In the genomic region with DNA sequence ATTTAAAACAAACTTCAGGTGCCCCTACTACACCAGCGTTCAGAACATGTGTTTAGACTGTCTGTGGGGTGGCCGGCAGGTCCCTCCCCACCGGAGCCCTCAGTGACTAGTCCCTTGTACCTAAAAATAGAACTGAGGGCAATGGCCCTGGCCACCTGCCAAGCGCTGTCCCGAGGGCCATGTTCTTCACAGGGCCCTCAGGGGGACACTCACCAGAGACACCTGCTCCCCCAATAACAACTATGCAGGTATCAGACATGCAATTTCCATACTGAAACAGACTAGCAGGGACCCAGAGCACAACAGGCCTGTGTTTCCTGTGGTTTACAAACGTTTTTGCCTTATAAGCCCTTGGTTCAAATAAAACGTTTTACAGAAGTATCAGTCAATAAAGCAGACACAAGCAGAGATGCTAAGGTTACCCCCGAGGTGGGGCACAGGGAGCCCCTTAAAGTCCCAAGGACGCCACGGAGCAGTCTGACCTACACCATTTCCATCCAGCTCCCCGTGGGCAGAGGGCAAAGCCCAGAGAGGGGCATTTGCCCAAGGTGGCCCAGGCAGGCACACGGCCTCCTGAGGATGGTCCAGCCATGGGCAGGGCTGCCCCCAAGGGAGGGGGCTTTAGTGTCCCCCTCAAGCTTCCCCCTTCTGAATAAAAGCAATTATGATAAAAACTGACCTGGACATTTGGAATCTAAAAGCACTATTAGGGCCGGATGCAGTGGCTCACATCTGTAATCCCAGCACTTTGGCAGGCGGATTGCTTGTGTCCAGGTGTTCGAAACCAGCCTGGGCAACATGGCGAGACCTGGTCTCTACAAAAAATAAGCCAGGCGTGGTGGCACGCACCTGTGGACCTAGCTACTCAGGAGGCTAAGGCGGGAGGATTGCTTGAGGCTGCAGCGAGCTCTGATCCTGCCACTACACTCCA, we compare ENCODE assay signal across 11 cellular contexts. TPM values are rescaled to one million over a fixed set of nuclear protein-coding genes. Genes with fewer than 3 reads are reported as not detected.
A peak's percentile ranks its signal among the peaks of the same experiment; 100 is the strongest.
DNase-seq lines count a peak whose midpoint lies in the region; ATAC-seq, FAIRE-seq and TF ChIP-seq lines count a peak whose summit lies in the region.
"Had no signal": no experiment of that assay in that cellular context is flagged by ENCODE, and none has a peak within 500 bp of the region (broad histone marks: within the 10 kb centered on the region; RNA-seq: fewer than 3 reads in every experiment).

No MANE protein-coding gene starts in this region.

- H3K18ac ChIP-seq in H1 (ENCODE audit: extremely low read depth, low read length), result no peak overlapping the region; the same call in 1 of the 2 replicates

- H2BK20ac ChIP-seq in H1 (ENCODE audit: low read length), result peak overlapping the region; percentile 48; the same call in 1 of the 2 replicates

- no peak overlapping the region for H2AK5ac ChIP-seq in H1 (ENCODE audit: low read depth, low read length)

- H3K9me3 ChIP-seq in HUES48 (ENCODE audit: control insufficient read depth, insufficient read depth, low read length) (no peaks in the 10 kb centered on the region), H1 (ENCODE audit: insufficient read depth in 2 of 2, low read depth in 1 of 2, low read length in 1 of 2) (no peaks in the 10 kb centered on the region), aorta (ENCODE audit: control insufficient read depth, low read length) (no peaks in the 10 kb centered on the region)
- H3K9me3 ChIP-seq: A549 had no signal

- H3K9ac ChIP-seq in HUES48 (ENCODE audit: low read depth, low read length) (no peak overlapping the region), H1 (replicated peaks in 1 of 4; ENCODE audit: extremely low read depth in 1 of 4, low read depth in 3 of 4, low read length in 3 of 4) (no peak overlapping the region)

- H3K56ac ChIP-seq in H1 (replicated peaks; ENCODE audit: insufficient read length, low read depth, low read length), result no peak overlapping the region

- ATAC-seq in aorta (ENCODE audit: low FRiP score), result peak; percentile 6
- no peak for ATAC-seq in GM21360 (IDR thresholded peaks at IDR 0.05; ENCODE audit: unreplicated experiment)
- ATAC-seq: activated naive CD4-positive, alpha-beta T cell treated with anti-CD3 and anti-CD28 coated beads, Interleukin-2, amount 50 U/mL, for 72 hours; T-cell had no signal

- 84% methylated on average over 20 of the region's 20 CpGs; no CpG with 5 or more reads in 1 of the 2 experiments for WGBS in H1 (ENCODE audit: extremely low coverage in 1 of 2, insufficient coverage in 1 of 2, insufficient read length in 1 of 2, insufficient replicate concordance in 2 of 2, low coverage in 1 of 2, low lambda C conversion rate in 2 of 2, missing lambda C conversion rate in 1 of 2), 2 experiments
- WGBS in aorta, 2 donors, result 68% methylated on average over 20 of the region's 20 CpGs

- H3K23ac ChIP-seq in H1 (ENCODE audit: insufficient read length), result no peak overlapping the region

- TF ChIP-seq POLR2A in H1 (IDR thresholded peaks at IDR 0.05; ENCODE audit: control extremely low read depth in 1 of 2, low read depth in 2 of 2, low read length in 2 of 2) (no peak), H54 (IDR thresholded peaks at IDR 0.05; ENCODE audit: low read depth, low read length) (no peak)

- no peaks in the 10 kb centered on the region for H3K79me2 ChIP-seq in H1 (ENCODE audit: control insufficient read depth in 1 of 2, insufficient read depth in 2 of 2, low read length in 2 of 2)

- no peak overlapping the region for H4K8ac ChIP-seq in H1 (ENCODE audit: extremely low read depth, insufficient read depth, low read length)

- H3K4me3 ChIP-seq in HUES48 (ENCODE audit: low read depth, low read length) (no peak overlapping the region), H1 (ENCODE audit: extremely low read depth in 1 of 4, insufficient read depth in 2 of 4, low read depth in 3 of 4, low read length in 4 of 4) (no peak overlapping the region), aorta (ENCODE audit: low read length in 2 of 2) (no peak overlapping the region)
- H3K4me3 ChIP-seq: A549 had no signal

- peak overlapping the region; percentile 59 for H3K27ac ChIP-seq in HUES48 (ENCODE audit: low read depth, low read length)
- no peak overlapping the region for H3K27ac ChIP-seq in H1 (ENCODE audit: low read depth, low read length)
- no peak overlapping the region for H3K27ac ChIP-seq in aorta (ENCODE audit: low read depth in 1 of 2, low read length in 2 of 2)
- H3K27ac ChIP-seq: A549 had no signal

- DNase-seq in NCI-H2227 (lab: John Stamatoyannopoulos, UW; ENCODE audit: unreplicated experiment), result peak; percentile 28
- no peak for DNase-seq in NCI-H2227 treated with DMSO at 0.1 percent for 48 hours (lab: John Stamatoyannopoulos, UW)
- no peak for DNase-seq in H1 (ENCODE audit: low read depth in 1 of 2, low spot score in 2 of 2)
- peak in 1 of 2 donors; percentile 79 for DNase-seq in aorta
- no peak for DNase-seq in H54 (ENCODE audit: insufficient read length, low spot score)
- DNase-seq in NOMO-1 treated with dmso at 0.1 percent for 144 hours (lab: John Stamatoyannopoulos, UW; ENCODE audit: unreplicated experiment), result no peak
- DNase-seq: T-cell had no signal

- H3K4me1 ChIP-seq in HUES48 (ENCODE audit: control insufficient read depth, insufficient read depth, low read length) (peaks cover 9% of the 10 kb centered on the region), H1 (replicated peaks in 1 of 4; ENCODE audit: control insufficient read depth in 3 of 4, insufficient read depth in 4 of 4, low read length in 3 of 4) (peaks cover 3 to 21% (median 7%) of the 10 kb centered on the region in 4 experiments), aorta (ENCODE audit: control insufficient read depth in 1 of 2, insufficient read depth in 2 of 2, low read length in 2 of 2) (no peaks in the 10 kb centered on the region)
- H3K4me1 ChIP-seq: A549 had no signal

- no peak for FAIRE-seq in H1 (lab: Jason Lieb, UNC)
- no peak for FAIRE-seq in H54 (lab: Jason Lieb, UNC)
- FAIRE-seq: A549 had no signal

- no peak overlapping the region for H4K5ac ChIP-seq in H1 (ENCODE audit: insufficient read length, low read depth, low read length)

- H2BK12ac ChIP-seq in H1 (ENCODE audit: low read depth, low read length), result 0 out of 2 replicates have a peak overlapping the region, but pooled peaks have one; percentile 39

- POLR2A ChIA-PET in H1 (lab: Charles Lee; ENCODE audit: partially characterized antibody), result interaction anchor here (0.6 to 1.9 kb wide), 4 partner anchors 10 to 562 kb away, joined by 3 to 4 read pairs (median 4); no protein-coding TSS in a partner anchor

- no peak for TF ChIP-seq RAD21 in H1 (IDR thresholded peaks at IDR 0.05 in 1 of 2, conservative IDR thresholded peaks at IDR 0.05 in 1 of 2; ENCODE audit: low read depth in 2 of 2, low read length in 2 of 2)

- H3K4ac ChIP-seq in H1 (replicated peaks; ENCODE audit: insufficient read length, low read depth, low read length), result no peak overlapping the region

- CTCF ChIA-PET in H1 (lab: Charles Lee; ENCODE audit: partially characterized antibody), result no interaction called here

- H3K14ac ChIP-seq in H1 (ENCODE audit: insufficient read length), result no peak overlapping the region

- H3K27me3 ChIP-seq in HUES48 (ENCODE audit: control insufficient read depth, insufficient read depth, low read length) (no peaks in the 10 kb centered on the region), H1 (replicated peaks in 1 of 4; ENCODE audit: control insufficient read depth in 3 of 4, extremely low read depth in 1 of 4, insufficient read depth in 3 of 4, low read length in 3 of 4) (no peaks in the 10 kb centered on the region), aorta (ENCODE audit: control insufficient read depth in 1 of 2, insufficient read depth in 2 of 2, low read length in 1 of 2) (no peaks in the 10 kb centered on the region)

- intact Hi-C loops in aorta (cut with DNase I), result no loop called here

- H2BK15ac ChIP-seq in H1 (ENCODE audit: low read length), result no peak overlapping the region

- TF ChIP-seq EP300 in H1 (IDR thresholded peaks at IDR 0.05; ENCODE audit: borderline replicate concordance in 1 of 2, low read depth in 2 of 2, low read length in 2 of 2), result no peak

- H2BK5ac ChIP-seq in H1 (ENCODE audit: low read depth, low read length), result no peak overlapping the region

- H2BK120ac ChIP-seq in H1 (replicated peaks; ENCODE audit: low read depth, low read length), result no peak overlapping the region

- H4K91ac ChIP-seq in H1 (replicated peaks; ENCODE audit: insufficient read length, low read length), result no peak overlapping the region

- H2AFZ ChIP-seq in H1 (ENCODE audit: low read length), result no peak overlapping the region

- no peak overlapping the region for H3K4me2 ChIP-seq in H1 (ENCODE audit: insufficient read depth in 1 of 2, low read depth in 2 of 2, low read length in 2 of 2)
- H3K4me2 ChIP-seq: A549 had no signal

- no peaks in the 10 kb centered on the region for H4K20me1 ChIP-seq in H1 (replicated peaks in 1 of 2; ENCODE audit: control insufficient read depth in 1 of 2, insufficient read depth in 2 of 2, low read length in 2 of 2)

- H3K79me1 ChIP-seq in H1 (ENCODE audit: low read depth, low read length), result no peaks in the 10 kb centered on the region

- H3K36me3 ChIP-seq in HUES48 (ENCODE audit: control insufficient read depth, insufficient read depth, low read length), result no peaks in the 10 kb centered on the region
- no peaks in the 10 kb centered on the region for H3K36me3 ChIP-seq in H1 (ENCODE audit: control insufficient read depth in 2 of 4, insufficient read depth in 4 of 4, low read length in 3 of 4)
- H3K36me3 ChIP-seq in aorta (ENCODE audit: control insufficient read depth in 1 of 2, insufficient read depth in 2 of 2, low read length in 1 of 2), result no peaks in the 10 kb centered on the region

- no peaks in the 10 kb centered on the region for H3K23me2 ChIP-seq in H1 (ENCODE audit: low read depth, low read length)

- no peak for TF ChIP-seq CTCF in H1 (IDR thresholded peaks at IDR 0.05; ENCODE audit: control extremely low read depth in 1 of 3, insufficient read depth in 1 of 3, low read depth in 1 of 3, low read length in 3 of 3)

RNA-seq across cellular contexts. Expression of a gene that starts 0.9 kb away (rescaled TPM):
- total RNA-seq in H1 (2021; fragmentation: NEBNext Ultra II Directional; extraction: Animal tissue kit (Norgen Biotek cat#: 25700)), result 0.23 and 0.35 TPM in 2 replicates
- polyA plus RNA-seq in H1 (2011; rRNA removed) (0.14 and 0.19 TPM in 2 replicates), aorta (under 1 TPM; 0.20 to 0.63 TPM)
- 0.32 TPM for polyA plus RNA-seq in H1 (2011; cell fraction: cytosol; rRNA removed)
- polyA plus RNA-seq in H1 (2011; cell fraction: nucleus; rRNA removed), result 0.76 TPM
- 0.34 to 1.0 TPM (median 0.48 TPM) in 4 replicates for polyA plus RNA-seq in H1 (2012, experiment 1 of 2)
- polyA plus RNA-seq in H1 (2012, experiment 2 of 2), result 0.05 TPM
- 0.24 TPM for polyA plus RNA-seq in H1 (2013, experiment 1 of 2)
- polyA plus RNA-seq in H1 (2013, experiment 2 of 2), result 0.18 TPM
- polyA minus RNA-seq in H1 (2011; rRNA and poly(A)+ RNA removed), result 0.50 and 1.2 TPM in 2 replicates
- not detected for polyA minus RNA-seq in H1 (2011; cell fraction: cytosol; rRNA and poly(A)+ RNA removed)
- polyA minus RNA-seq in H1 (2011; cell fraction: nucleus; rRNA and poly(A)+ RNA removed), result 0.70 TPM
- under 1 TPM; 0.54 to 0.78 TPM for total RNA-seq in aorta

RNA-seq across cellular contexts. Expression of a gene that starts 59.6 kb away (rescaled TPM):
- 64.7 and 67.4 TPM in 2 replicates for total RNA-seq in H1 (2021; fragmentation: NEBNext Ultra II Directional; extraction: Animal tissue kit (Norgen Biotek cat#: 25700))
- polyA plus RNA-seq in H1 (2011; rRNA removed) (35.5 and 41.8 TPM in 2 replicates), aorta (1 to 10 TPM in 1 of 2 donors, under 1 TPM in 1; 0.31 to 2.3 TPM)
- polyA plus RNA-seq in H1 (2011; cell fraction: cytosol; rRNA removed), result 62.5 TPM
- polyA plus RNA-seq in H1 (2011; cell fraction: nucleus; rRNA removed), result 25.9 TPM
- 47.4 to 82.9 TPM (median 54.8 TPM) in 4 replicates for polyA plus RNA-seq in H1 (2012, experiment 1 of 2)
- polyA plus RNA-seq in H1 (2012, experiment 2 of 2), result 17.7 TPM
- polyA plus RNA-seq in H1 (2013, experiment 1 of 2), result 55.4 TPM
- polyA plus RNA-seq in H1 (2013, experiment 2 of 2), result 51.6 TPM
- 19.1 and 19.2 TPM in 2 replicates for polyA minus RNA-seq in H1 (2011; rRNA and poly(A)+ RNA removed)
- 27.4 TPM for polyA minus RNA-seq in H1 (2011; cell fraction: cytosol; rRNA and poly(A)+ RNA removed)
- 35.2 TPM for polyA minus RNA-seq in H1 (2011; cell fraction: nucleus; rRNA and poly(A)+ RNA removed)
- 1 to 10 TPM; 1.6 TPM for total RNA-seq in aorta

Comparison
In these comparisons a context has a peak if more than half of its experiments do, and no peak if none do; other contexts are left out.
1. RNA of a gene that starts 59.6 kb away (total RNA-seq): 64.7 to 67.4 TPM in H1; 1.6 TPM in aorta; every median in the first group is over 10 times any median in the second.